Comparison of ENCODE assay signal across 8 cellular contexts in genomic region chr20:35619196-35620095, GRCh38. TPM values are rescaled to one million over a fixed set of nuclear protein-coding genes. Genes with fewer than 3 reads are reported as not detected.
A peak's percentile ranks its signal among the peaks of the same experiment; 100 is the strongest.
DNase-seq lines count a peak whose midpoint lies in the region; ATAC-seq, FAIRE-seq and TF ChIP-seq lines count a peak whose summit lies in the region.

No MANE protein-coding gene starts in this region.

- H3K9me3 ChIP-seq in A549: no peaks in the 10 kb centered on the region
- H3K9me3 ChIP-seq in muscle layer of colon (ENCODE audit: low read length): no peaks in the 10 kb centered on the region

- H3K4me1 ChIP-seq in A549 (peaks cover 18% of the 10 kb centered on the region), muscle layer of colon (ENCODE audit: insufficient read depth, low read length) (peaks cover 19% of the 10 kb centered on the region)

- FAIRE-seq in A549 (lab: Jason Lieb, UNC): no peak
- peak; percentile 89 for FAIRE-seq in GM18507 (lab: Jason Lieb, UNC)

- TF ChIP-seq EP300 in A549 (IDR thresholded peaks at IDR 0.05): no peak

- peak in 1 of 2 experiments; percentile 35; a peak in 3 of 5 replicates for TF ChIP-seq RAD21 in A549 (conservative IDR thresholded peaks at IDR 0.05 in 1 of 2, IDR thresholded peaks at IDR 0.05 in 1 of 2)

- H3K27ac ChIP-seq in A549 (peak overlapping the region; percentile 80 to 90), muscle layer of colon (ENCODE audit: low read depth, low read length) (no peak overlapping the region)

- no peaks in the 10 kb centered on the region for H3K27me3 ChIP-seq in muscle layer of colon (ENCODE audit: control insufficient read depth in 1 of 2, insufficient read depth in 2 of 2, low read length in 2 of 2)

- peak overlapping the region; percentile 85 for H3K4me2 ChIP-seq in A549

- CTCF ChIA-PET in A549 (lab: Yijun Ruan, JAX): interaction anchor here (0.6 to 6.6 kb wide), 40 partner anchors 8 to 519 kb away, joined by 3 to 73 read pairs (median 5); partner anchors contain the start of genes ERGIC3 and SCAND1

- peaks cover 11% of the 10 kb centered on the region for H3K36me3 ChIP-seq in muscle layer of colon (ENCODE audit: insufficient read depth, low read length)

- 14% methylated on average over 23 of the region's 49 CpGs for WGBS in A549 (ENCODE audit: missing lambda C conversion rate)

- ATAC-seq in A549: peak; percentile 66 to 79
- ATAC-seq in HG03432 (IDR thresholded peaks at IDR 0.05; ENCODE audit: unreplicated experiment): peak; percentile 41

- peak; percentile 75 for TF ChIP-seq CTCF in A549 (IDR thresholded peaks at IDR 0.05)

- peak; percentile 37; the same call in 1 of the 2 replicates for TF ChIP-seq POLR2A in A549 (IDR thresholded peaks at IDR 0.05; ENCODE audit: low read length)

- DNase-seq in A549 (ENCODE audit: low read depth in 1 of 2, low spot score in 1 of 2) (peak; percentile 89 to 96), GM18507 (ENCODE audit: extremely low spot score, insufficient read length, low read depth) (peak; percentile 45), NCI-H82 (lab: John Stamatoyannopoulos, UW) (peak; percentile 96), epidermal melanocyte (ENCODE audit: insufficient read length, low spot score) (peak; percentile 72)
- peak in 2 of 3 experiments; percentile 61 to 69 for DNase-seq in activated CD8-positive, alpha-beta memory T cell treated with anti-CD3 and anti-CD28 coated beads for 48 hours (ENCODE audit: low read depth in 2 of 3, low spot score in 2 of 3)
- DNase-seq in stimulated activated CD8-positive, alpha-beta memory T cell treated with anti-CD3 and anti-CD28 coated beads, Interleukin-4, amount 100 ng/mL, for 4 hours (ENCODE audit: low read depth in 2 of 2, low spot score in 1 of 2): peak; percentile 38 to 60

- no peak overlapping the region for H3K9ac ChIP-seq in muscle layer of colon (ENCODE audit: low read length)

- H3K4me3 ChIP-seq in A549 (peak overlapping the region; percentile 61), muscle layer of colon (ENCODE audit: low read depth in 1 of 2, low read length in 2 of 2) (peak overlapping the region; percentile 8 to 63)

- POLR2A ChIA-PET in A549 (lab: Yijun Ruan, JAX): interaction anchor here (0.8 to 4.2 kb wide), 6 partner anchors 11 to 123 kb away, joined by 3 to 51 read pairs (median 4); partner anchors contain the start of genes CPNE1, ERGIC3, NFS1 and RBM12

TF ChIP-seq in A549, 52 proteins besides CTCF, POLR2A, EP300 and RAD21:
- TF ChIP-seq MAX (IDR thresholded peaks at IDR 0.05): peak; percentile 91
- 0 out of 2 replicates have a peak, but pooled peaks have one; percentile 3 for TF ChIP-seq NFE2L2 (conservative IDR thresholded peaks at IDR 0.05; ENCODE audit: low read length)
- TF ChIP-seq JUN (IDR thresholded peaks at IDR 0.05): peak in 1 of 2 experiments; percentile 43; a peak in 1 of 5 replicates
- TF ChIP-seq E2F6 (IDR thresholded peaks at IDR 0.05; ENCODE audit: borderline replicate concordance, low read depth): peak; percentile 63; the same call in 1 of the 2 replicates
- TF ChIP-seq KDM1A (IDR thresholded peaks at IDR 0.05; ENCODE audit: low read depth): no peak
- 0 out of 3 replicates have a peak, but pooled peaks have one; percentile 17 for TF ChIP-seq SMC3 (IDR thresholded peaks at IDR 0.05)
- TF ChIP-seq USF2 (IDR thresholded peaks at IDR 0.05): peak; percentile 33
- TF ChIP-seq EHMT2 (IDR thresholded peaks at IDR 0.05; ENCODE audit: low read depth): no peak
- TF ChIP-seq TP53 (CRISPR knock-in tag; IDR thresholded peaks at IDR 0.05): no peak
- no peak for TF ChIP-seq REST (IDR thresholded peaks at IDR 0.05)
- no peak for TF ChIP-seq ESRRA (IDR thresholded peaks at IDR 0.05; ENCODE audit: borderline replicate concordance, low read length)
- no peak for TF ChIP-seq CHD2 (IDR thresholded peaks at IDR 0.05; ENCODE audit: low read length, partially characterized antibody)
- TF ChIP-seq HES2 (IDR thresholded peaks at IDR 0.05): no peak

RNA-seq across cellular contexts. Expression of gene SPAG4, which starts 3.8 kb away (rescaled TPM):
- polyA plus RNA-seq in A549 (2011; rRNA removed) (5.0 and 7.9 TPM in 2 replicates), A549 (2017; fragmentation: RNase III; extraction: RNeasy Plus Mini Kit Qiagen cat#74134 plus additional on column Dnase treatment) (2.6 to 4.6 TPM (median 4.4 TPM) in 3 replicates)
- polyA plus RNA-seq in A549 (2012; cell fraction: cytosol; rRNA removed): 4.4 TPM in 2 replicates
- polyA plus RNA-seq in A549 (2012; cell fraction: nucleus; rRNA removed): 13.1 and 16.5 TPM in 2 replicates
- 3.2 and 7.2 TPM in 2 replicates for polyA minus RNA-seq in A549 (2011; rRNA and poly(A)+ RNA removed)

RNA-seq across cellular contexts. Expression of gene CPNE1, which starts 45.3 kb away (rescaled TPM):
- polyA plus RNA-seq in A549 (2011; rRNA removed): 180 and 199 TPM in 2 replicates
- 293 and 348 TPM in 2 replicates for polyA plus RNA-seq in A549 (2012; cell fraction: cytosol; rRNA removed)
- polyA plus RNA-seq in A549 (2012; cell fraction: nucleus; rRNA removed): 558 and 578 TPM in 2 replicates
- polyA plus RNA-seq in A549 (2017; fragmentation: RNase III; extraction: RNeasy Plus Mini Kit Qiagen cat#74134 plus additional on column Dnase treatment): 210 to 244 TPM (median 239 TPM) in 3 replicates
- 200 and 245 TPM in 2 replicates for polyA minus RNA-seq in A549 (2011; rRNA and poly(A)+ RNA removed)

RNA-seq across cellular contexts. Expression of gene RBM12, which starts 45.3 kb away (rescaled TPM):
- polyA plus RNA-seq in A549 (2011; rRNA removed) (92.9 and 119 TPM in 2 replicates), A549 (2017; fragmentation: RNase III; extraction: RNeasy Plus Mini Kit Qiagen cat#74134 plus additional on column Dnase treatment) (49.0 to 50.9 TPM (median 49.9 TPM) in 3 replicates)
- 41.1 and 47.6 TPM in 2 replicates for polyA plus RNA-seq in A549 (2012; cell fraction: cytosol; rRNA removed)
- 84.2 and 93.7 TPM in 2 replicates for polyA plus RNA-seq in A549 (2012; cell fraction: nucleus; rRNA removed)
- 174 and 209 TPM in 2 replicates for polyA minus RNA-seq in A549 (2011; rRNA and poly(A)+ RNA removed)

Comparison
In these comparisons a context has a peak if more than half of its experiments do, and no peak if none do; other contexts are left out.
1. DNase-seq: peak in every context shown above with its lines; median percentile 96 in NCI-H82; 92 in A549; 72 in epidermal melanocyte; 65 in activated CD8-positive, alpha-beta memory T cell treated with anti-CD3 and anti-CD28 coated beads for 48 hours; 49 in stimulated activated CD8-positive, alpha-beta memory T cell treated with anti-CD3 and anti-CD28 coated beads, Interleukin-4, amount 100 ng/mL, for 4 hours; 45 in GM18507.